In genomic region chr3:38111201-38111600, GRCh38 we compare ENCODE assay signal across 23 cellular contexts.
"Had no signal": no experiment of that assay in that cellular context is flagged by ENCODE, and none has a peak within 500 bp of the region (broad histone marks: within the 10 kb centered on the region; RNA-seq: fewer than 3 reads in every experiment).

No MANE protein-coding gene starts in this region.

- H3K36me3 Mint-ChIP-seq: activated CD4-positive, alpha-beta memory T cell treated with anti-CD3 and anti-CD28 coated beads for 36 hours; brain; WTC11 had no signal

- H3K27me3 Mint-ChIP-seq: activated CD4-positive, alpha-beta memory T cell treated with anti-CD3 and anti-CD28 coated beads for 36 hours; activated naive CD8-positive, alpha-beta T cell; brain; T-helper 17 cell had no signal

- H3K9me3 Mint-ChIP-seq: activated CD4-positive, alpha-beta memory T cell treated with anti-CD3 and anti-CD28 coated beads for 36 hours; activated T-helper 1 cell treated with anti-CD3 and anti-CD28 coated beads, Interleukin-12 subunit alpha, Interleukin-12 subunit beta, Interleukin-2, Interleukin-4 antibody, amounts not matched to agents 30 ng/mL and 10 ng/mL and 1 ng/mL, durations not matched to agents 14 hours and 24 hours and 36 hours; brain; WTC11 had no signal

- H3K27ac Mint-ChIP-seq: activated CD4-positive, alpha-beta memory T cell treated with anti-CD3 and anti-CD28 coated beads for 36 hours; activated naive CD8-positive, alpha-beta T cell; activated T-helper 1 cell treated with anti-CD3 and anti-CD28 coated beads, Interleukin-12 subunit alpha, Interleukin-12 subunit beta, Interleukin-2, Interleukin-4 antibody, amounts not matched to agents 30 ng/mL and 10 ng/mL and 1 ng/mL, durations not matched to agents 14 hours and 24 hours and 36 hours; brain; T-helper 17 cell; WTC11 had no signal

- ATAC-seq: PC-3, T-helper 17 cell, WTC11 had no signal

- H3K4me3 Mint-ChIP-seq: activated CD4-positive, alpha-beta memory T cell treated with anti-CD3 and anti-CD28 coated beads for 36 hours; activated naive CD8-positive, alpha-beta T cell; activated T-helper 1 cell treated with anti-CD3 and anti-CD28 coated beads, Interleukin-12 subunit alpha, Interleukin-12 subunit beta, Interleukin-2, Interleukin-4 antibody, amounts not matched to agents 30 ng/mL and 10 ng/mL and 1 ng/mL, durations not matched to agents 14 hours and 24 hours and 36 hours; brain; T-helper 17 cell; WTC11 had no signal

- H3K4me1 Mint-ChIP-seq: brain, WTC11 had no signal

- DNase-seq: activated CD4-positive, alpha-beta memory T cell treated with anti-CD3 and anti-CD28 coated beads for 36 hours; activated CD4-positive, alpha-beta T cell treated with anti-CD3 and anti-CD28 coated beads for 48 hours; activated CD8-positive, alpha-beta memory T cell treated with anti-CD3 and anti-CD28 coated beads for 24 hours; activated effector memory CD4-positive, alpha-beta T cell treated with Interleukin-2 at 50 U/mL for 16 hours; activated naive CD4-positive, alpha-beta T cell; amygdala; IMR-90; Kasumi-1; KBM-7; NCI-H1105 treated with DMSO at 0.1 percent for 48 hours; NCI-H1436 treated with DMSO at 0.1 percent for 48 hours; NCI-H187; NCI-H2081; NCI-H446; NCI-H524; PC-3; SIG-M5; T-helper 17 cell; T-helper 9 cell had no signal
